20 cellular contexts compared by ENCODE assay signal in genomic region chr2:101199153-101199810, GRCh38. TPM values are rescaled to one million over a fixed set of nuclear protein-coding genes. Genes with fewer than 3 reads are reported as not detected.
DNase-seq lines count a peak whose midpoint lies in the region; ATAC-seq and TF ChIP-seq lines count a peak whose summit lies in the region.
"Had no signal": no experiment of that assay in that cellular context is flagged by ENCODE, and none has a peak within 500 bp of the region (broad histone marks: within the 10 kb centered on the region; RNA-seq: fewer than 3 reads in every experiment).

No MANE protein-coding gene starts in this region.

- H3K9me3 ChIP-seq in HCT116 (ENCODE audit: control insufficient read depth in 1 of 2, insufficient read depth in 1 of 2, low read depth in 1 of 2, low read length in 2 of 2) (no peaks in the 10 kb centered on the region), RWPE2 (ENCODE audit: severe bottlenecking) (no peaks in the 10 kb centered on the region), esophagus muscularis mucosa (no peaks in the 10 kb centered on the region)
- H3K9me3 ChIP-seq: stomach, transverse colon had no signal

- H3K4me1 ChIP-seq in HCT116 (ENCODE audit: control insufficient read depth in 1 of 2, insufficient read depth in 2 of 2, low read length in 2 of 2) (peaks cover 3 to 18% of the 10 kb centered on the region in 2 experiments; a peak in 2 of 4 replicates), RWPE2 (ENCODE audit: insufficient read depth, poor library complexity, severe bottlenecking) (peaks cover 18% of the 10 kb centered on the region), esophagus muscularis mucosa (peaks cover 0 to 3% (median 0%) of the 10 kb centered on the region in 4 donors)
- H3K4me1 ChIP-seq: transverse colon had no signal

- no peak for TF ChIP-seq EP300 in esophagus muscularis mucosa (IDR thresholded peaks at IDR 0.05)

- peak overlapping the region; percentile 44 for H2AFZ ChIP-seq in HCT116 (ENCODE audit: low read depth, low read length, poor library complexity, severe bottlenecking)

- RAD21 ChIA-PET in HCT116 (lab: Charles Lee; ENCODE audit: low non-redundant PET in 1 of 2, low total read pairs in 2 of 2, uncharacterized antibody in 2 of 2, unreplicated experiment in 2 of 2) = no interaction called here

- no TSS peak for BruUV-seq in HCT116 (replicated peaks; lab: Mats Ljungman, UMichigan)

- CTCF ChIA-PET in HCT116 (lab: Charles Lee) = no interaction called here

- H3K9me2 ChIP-seq in HCT116 (ENCODE audit: insufficient read depth) = no peaks in the 10 kb centered on the region

- H3K27me3 ChIP-seq in HCT116 (ENCODE audit: insufficient read depth, low read length) (no peaks in the 10 kb centered on the region), RWPE2 (ENCODE audit: insufficient read depth, poor library complexity, severe bottlenecking) (no peaks in the 10 kb centered on the region), esophagus muscularis mucosa (no peaks in the 10 kb centered on the region)
- H3K27me3 ChIP-seq: dorsolateral prefrontal cortex, stomach, transverse colon had no signal

- no peak overlapping the region for H3K9ac ChIP-seq in HCT116 (ENCODE audit: low read length)

- DNase-seq in HCT116 (ENCODE audit: low read depth, low spot score) = no peak
- no peak for DNase-seq in RWPE2 (ENCODE audit: low spot score)
- no peak for DNase-seq in epithelial cell of prostate (ENCODE audit: low read depth, low spot score)
- peak; percentile 30 for DNase-seq in kidney tubule cell (ENCODE audit: low spot score)
- DNase-seq in esophagus muscularis mucosa (ENCODE audit: extremely low spot score) = no peak
- DNase-seq in hepatic stellate cell (ENCODE audit: low spot score) = no peak
- DNase-seq: activated CD4-positive, alpha-beta memory T cell treated with anti-CD3 and anti-CD28 coated beads for 36 hours; activated CD4-positive, CD25-positive, alpha-beta regulatory T cell; activated effector memory CD4-positive, alpha-beta T cell treated with anti-CD3 and anti-CD28 coated beads, Interleukin-2, amount 50 U/mL, for 16 hours; DMS79 treated with DMSO at 0.1 percent for 48 hours; dorsolateral prefrontal cortex; naive thymus-derived CD4-positive, alpha-beta T cell; NCI-H1436 treated with DMSO at 0.1 percent for 48 hours; NCI-H524; occipital lobe; stomach; T-helper 9 cell; transverse colon had no signal

- intact Hi-C loops in HCT116 (cut with micrococcal nuclease) (no loop called here), esophagus muscularis mucosa (cut with DNase I) (no loop called here)

- H3K27ac ChIP-seq in HCT116 (ENCODE audit: low read depth, low read length) = no peak overlapping the region
- H3K27ac ChIP-seq in RWPE2 (ENCODE audit: poor library complexity, severe bottlenecking) = peak overlapping the region; percentile 35
- peak overlapping the region; percentile 56 for H3K27ac ChIP-seq in epithelial cell of prostate
- H3K27ac ChIP-seq in esophagus muscularis mucosa (replicated peaks in 1 of 4) = no peak overlapping the region
- H3K27ac ChIP-seq: dorsolateral prefrontal cortex, stomach, transverse colon had no signal

- POLR2A ChIA-PET in HCT116 (lab: Charles Lee) = no interaction called here

- no peaks in the 10 kb centered on the region for H3K36me3 ChIP-seq in HCT116 (ENCODE audit: control insufficient read depth in 1 of 2, insufficient read depth in 2 of 2, low read length in 2 of 2)
- H3K36me3 ChIP-seq in RWPE2 (ENCODE audit: low read depth) = no peaks in the 10 kb centered on the region
- no peaks in the 10 kb centered on the region for H3K36me3 ChIP-seq in esophagus muscularis mucosa
- H3K36me3 ChIP-seq: stomach, transverse colon had no signal

- 40% methylated on average over 7 of the region's 7 CpGs for WGBS in esophagus muscularis mucosa

- no peak overlapping the region for H3K4me2 ChIP-seq in HCT116 (ENCODE audit: low read length)

- ATAC-seq in HCT116 = no peak
- ATAC-seq in RWPE2 (ENCODE audit: low read depth) = peak; percentile 54
- ATAC-seq in GM18502 (IDR thresholded peaks at IDR 0.05; ENCODE audit: poor library complexity, unreplicated experiment) = no peak
- ATAC-seq: left lobe of liver; naive thymus-derived CD4-positive, alpha-beta T cell had no signal

- no peaks in the 10 kb centered on the region for H4K20me1 ChIP-seq in HCT116 (ENCODE audit: insufficient read depth)

- H3K4me3 ChIP-seq in HCT116 (replicated peaks in 1 of 2; ENCODE audit: low read depth in 1 of 2, low read length in 2 of 2) = no peak overlapping the region
- H3K4me3 ChIP-seq in RWPE2 (ENCODE audit: severe bottlenecking) = no peak overlapping the region
- no peak overlapping the region for H3K4me3 ChIP-seq in esophagus muscularis mucosa
- H3K4me3 ChIP-seq: dorsolateral prefrontal cortex, stomach, transverse colon had no signal

- TF ChIP-seq CTCF in HCT116 (IDR thresholded peaks at IDR 0.05 in 2 of 3, conservative IDR thresholded peaks at IDR 0.05 in 1 of 3; ENCODE audit: borderline replicate concordance in 1 of 3, insufficient read depth in 1 of 3, low read depth in 2 of 3, low read length in 2 of 3) = no peak
- TF ChIP-seq CTCF in RWPE2 (IDR thresholded peaks at IDR 0.05; ENCODE audit: poor library complexity, severe bottlenecking) = peak; percentile 3
- TF ChIP-seq CTCF in esophagus muscularis mucosa (IDR thresholded peaks at IDR 0.05) = no peak

- TF ChIP-seq RAD21 in HCT116 (IDR thresholded peaks at IDR 0.05; ENCODE audit: low read depth) = no peak

- no peak for TF ChIP-seq POLR2A in HCT116 (IDR thresholded peaks at IDR 0.05; ENCODE audit: borderline replicate concordance, extremely low read depth, insufficient read depth, insufficient read length)
- no peak for TF ChIP-seq POLR2A in esophagus muscularis mucosa (IDR thresholded peaks at IDR 0.05; ENCODE audit: low read depth)

- H3K79me2 ChIP-seq in HCT116 (ENCODE audit: insufficient read depth, low read length) = no peaks in the 10 kb centered on the region

TF ChIP-seq in HCT116, 20 proteins besides CTCF, POLR2A, EP300 and RAD21 (continues in another document):
- TF ChIP-seq SRF (IDR thresholded peaks at IDR 0.05; ENCODE audit: low read depth) (no peak), POLR2AphosphoS5 (IDR thresholded peaks at IDR 0.05; ENCODE audit: low read depth, low read length) (no peak), SIN3A (IDR thresholded peaks at IDR 0.05; ENCODE audit: low read depth) (no peak), EGR1 (IDR thresholded peaks at IDR 0.05; ENCODE audit: low read depth) (no peak), ZBTB33 (IDR thresholded peaks at IDR 0.05; ENCODE audit: extremely low read depth, insufficient replicate concordance, low read length) (no peak), JUND (IDR thresholded peaks at IDR 0.05) (no peak), EZH2 (IDR thresholded peaks at IDR 0.05) (no peak), SP1 (IDR thresholded peaks at IDR 0.05; ENCODE audit: low read depth) (no peak), ZFX (IDR thresholded peaks at IDR 0.05) (no peak), CEBPB (IDR thresholded peaks at IDR 0.05; ENCODE audit: low read depth) (no peak), EZH2phosphoT487 (IDR thresholded peaks at IDR 0.05; ENCODE audit: borderline replicate concordance) (no peak), ELF1 (IDR thresholded peaks at IDR 0.05; ENCODE audit: borderline replicate concordance, low read depth) (no peak)
- TF ChIP-seq, protein P1, sequence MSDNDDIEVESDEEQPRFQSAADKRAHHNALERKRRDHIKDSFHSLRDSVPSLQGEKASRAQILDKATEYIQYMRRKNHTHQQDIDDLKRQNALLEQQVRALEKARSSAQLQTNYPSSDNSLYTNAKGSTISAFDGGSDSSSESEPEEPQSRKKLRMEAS (IDR thresholded peaks at IDR 0.05) = no peak
- TF ChIP-seq, protein P2, sequence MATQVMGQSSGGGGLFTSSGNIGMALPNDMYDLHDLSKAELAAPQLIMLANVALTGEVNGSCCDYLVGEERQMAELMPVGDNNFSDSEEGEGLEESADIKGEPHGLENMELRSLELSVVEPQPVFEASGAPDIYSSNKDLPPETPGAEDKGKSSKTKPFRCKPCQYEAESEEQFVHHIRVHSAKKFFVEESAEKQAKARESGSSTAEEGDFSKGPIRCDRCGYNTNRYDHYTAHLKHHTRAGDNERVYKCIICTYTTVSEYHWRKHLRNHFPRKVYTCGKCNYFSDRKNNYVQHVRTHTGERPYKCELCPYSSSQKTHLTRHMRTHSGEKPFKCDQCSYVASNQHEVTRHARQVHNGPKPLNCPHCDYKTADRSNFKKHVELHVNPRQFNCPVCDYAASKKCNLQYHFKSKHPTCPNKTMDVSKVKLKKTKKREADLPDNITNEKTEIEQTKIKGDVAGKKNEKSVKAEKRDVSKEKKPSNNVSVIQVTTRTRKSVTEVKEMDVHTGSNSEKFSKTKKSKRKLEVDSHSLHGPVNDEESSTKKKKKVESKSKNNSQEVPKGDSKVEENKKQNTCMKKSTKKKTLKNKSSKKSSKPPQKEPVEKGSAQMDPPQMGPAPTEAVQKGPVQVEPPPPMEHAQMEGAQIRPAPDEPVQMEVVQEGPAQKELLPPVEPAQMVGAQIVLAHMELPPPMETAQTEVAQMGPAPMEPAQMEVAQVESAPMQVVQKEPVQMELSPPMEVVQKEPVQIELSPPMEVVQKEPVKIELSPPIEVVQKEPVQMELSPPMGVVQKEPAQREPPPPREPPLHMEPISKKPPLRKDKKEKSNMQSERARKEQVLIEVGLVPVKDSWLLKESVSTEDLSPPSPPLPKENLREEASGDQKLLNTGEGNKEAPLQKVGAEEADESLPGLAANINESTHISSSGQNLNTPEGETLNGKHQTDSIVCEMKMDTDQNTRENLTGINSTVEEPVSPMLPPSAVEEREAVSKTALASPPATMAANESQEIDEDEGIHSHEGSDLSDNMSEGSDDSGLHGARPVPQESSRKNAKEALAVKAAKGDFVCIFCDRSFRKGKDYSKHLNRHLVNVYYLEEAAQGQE (IDR thresholded peaks at IDR 0.05; ENCODE audit: low read depth) = no peak

RNA-seq across cellular contexts. Expression of gene TBC1D8, which starts 48.1 kb away (rescaled TPM):
- 44.0 TPM for total RNA-seq in HCT116 (2021; ENCODE audit: unreplicated experiment)
- 38.6 and 44.2 TPM in 2 replicates for polyA plus RNA-seq in HCT116 (2012)
- total RNA-seq in esophagus muscularis mucosa = 10 to 100 TPM; 16.7 to 23.4 (median 20.4) TPM

RNA-seq across cellular contexts. Expression of gene CNOT11, which starts 53.4 kb away (rescaled TPM):
- 57.8 TPM for total RNA-seq in HCT116 (2021; ENCODE audit: unreplicated experiment)
- polyA plus RNA-seq in HCT116 (2012) = 22.7 and 29.4 TPM in 2 replicates
- total RNA-seq in esophagus muscularis mucosa = 10 to 100 TPM; 25.7 to 35.8 (median 29.0) TPM

Comparison
In these comparisons a context has a peak if more than half of its experiments do, and no peak if none do; other contexts are left out.
1. H3K27ac ChIP-seq: peak in RWPE2 (single experiment) and epithelial cell of prostate (single experiment); none in HCT116 (single experiment) and esophagus muscularis mucosa (0 of 4).